In genomic region chr11:18393581-18394299, GRCh38 we compare ENCODE assay signal across 8 cellular contexts. TPM values are rescaled to one million over a fixed set of nuclear protein-coding genes. Genes with fewer than 3 reads are reported as not detected.
DNase-seq lines count a peak whose midpoint lies in the region; ATAC-seq and TF ChIP-seq lines count a peak whose summit lies in the region.

No MANE protein-coding gene starts in this region.

- ATAC-seq in activated CD8-positive, alpha-beta memory T cell treated with anti-CD3 and anti-CD28 coated beads, Interleukin-2, amount 10 ng/mL, durations not matched to agents 7 days and 5 days, result peak; percentile 1
- ATAC-seq in HG03139 (IDR thresholded peaks at IDR 0.05; ENCODE audit: unreplicated experiment), result no peak

- peak; percentile 52 for DNase-seq in activated CD8-positive, alpha-beta memory T cell treated with anti-CD3 and anti-CD28 coated beads, Interleukin-2, amount 10 ng/mL, durations not matched to agents 7 days and 5 days
- no peak for DNase-seq in activated CD8-positive, alpha-beta memory T cell treated with anti-CD3 and anti-CD28 coated beads for 24 hours
- DNase-seq in SJSA1 (ENCODE audit: low read depth in 1 of 2, low spot score in 2 of 2) (no peak), epithelial cell of esophagus (ENCODE audit: low read depth) (no peak), GM10248 (ENCODE audit: extremely low spot score) (no peak), NCI-H748 treated with DMSO at 0.1 percent for 48 hours (lab: John Stamatoyannopoulos, UW) (no peak)

- peak overlapping the region; percentile 33 for H3K4me2 ChIP-seq in parathyroid adenoma (ENCODE audit: low read length)

- H3K4me1 ChIP-seq in SJSA1 (replicated peaks) (peaks cover 14% of the 10 kb centered on the region), parathyroid adenoma (no peaks in the 10 kb centered on the region)

- H3K27me3 ChIP-seq in SJSA1 (replicated peaks) (no peaks in the 10 kb centered on the region), parathyroid adenoma (ENCODE audit: control insufficient read depth, insufficient read depth, low read length) (no peaks in the 10 kb centered on the region)

- H3K79me2 ChIP-seq in parathyroid adenoma, result no peaks in the 10 kb centered on the region

- peak overlapping the region; percentile 99 for H3K4me3 Mint-ChIP-seq in activated CD8-positive, alpha-beta memory T cell treated with anti-CD3 and anti-CD28 coated beads, Interleukin-2, amount 10 ng/mL, durations not matched to agents 7 days and 5 days

- H3K4me1 Mint-ChIP-seq in activated CD8-positive, alpha-beta memory T cell treated with anti-CD3 and anti-CD28 coated beads, Interleukin-2, amount 10 ng/mL, durations not matched to agents 7 days and 5 days, result peaks cover 41% of the 10 kb centered on the region

- TF ChIP-seq CTCF in epithelial cell of esophagus (IDR thresholded peaks at IDR 0.05; ENCODE audit: insufficient read depth, low read depth, low read length, missing control alignments) (no peak), parathyroid adenoma (IDR thresholded peaks at IDR 0.05) (no peak), GM10248 (IDR thresholded peaks at IDR 0.05; ENCODE audit: control extremely low read depth, extremely low read depth, low read depth, missing control alignments) (no peak)

- H2AFZ ChIP-seq in parathyroid adenoma, result peak overlapping the region; percentile 86

- CTCF ChIA-PET in activated CD8-positive, alpha-beta memory T cell treated with anti-CD3 and anti-CD28 coated beads, Interleukin-2, amount 10 ng/mL, durations not matched to agents 7 days and 5 days (lab: Charles Lee), result interaction anchor here (0.6 to 6.5 kb wide), 8 partner anchors 9 to 371 kb away, joined by 3 to 40 read pairs (median 4); partner anchors contain the start of genes GTF2H1, HPS5, SAAL1 and TSG101
- CTCF ChIA-PET in GM10248 (lab: Yijun Ruan, JAX), result interaction anchor here (0.6 to 4.1 kb wide), 7 partner anchors 9 to 334 kb away, joined by 3 to 35 read pairs (median 4); no protein-coding TSS in a partner anchor

- H3K9me3 Mint-ChIP-seq in activated CD8-positive, alpha-beta memory T cell treated with anti-CD3 and anti-CD28 coated beads, Interleukin-2, amount 10 ng/mL, durations not matched to agents 7 days and 5 days (ENCODE audit: low read depth), result no peaks in the 10 kb centered on the region

- H3K36me3 ChIP-seq in SJSA1 (peaks cover 39% of the 10 kb centered on the region), parathyroid adenoma (ENCODE audit: control insufficient read depth, insufficient read depth, low read length) (no peaks in the 10 kb centered on the region)

- H3K9me3 ChIP-seq in SJSA1 (replicated peaks), result no peaks in the 10 kb centered on the region
- H3K9me3 ChIP-seq in parathyroid adenoma (ENCODE audit: control insufficient read depth, low read length), result no peaks in the 10 kb centered on the region

- H3K36me3 Mint-ChIP-seq in activated CD8-positive, alpha-beta memory T cell treated with anti-CD3 and anti-CD28 coated beads, Interleukin-2, amount 10 ng/mL, durations not matched to agents 7 days and 5 days, result peaks cover 37% of the 10 kb centered on the region

- peak overlapping the region; percentile 98 for H3K27ac Mint-ChIP-seq in activated CD8-positive, alpha-beta memory T cell treated with anti-CD3 and anti-CD28 coated beads, Interleukin-2, amount 10 ng/mL, durations not matched to agents 7 days and 5 days

- H3K27ac ChIP-seq in SJSA1, result peak overlapping the region; percentile 58
- H3K27ac ChIP-seq in parathyroid adenoma, result peak overlapping the region; percentile 74

- no peaks in the 10 kb centered on the region for H3K27me3 Mint-ChIP-seq in activated CD8-positive, alpha-beta memory T cell treated with anti-CD3 and anti-CD28 coated beads, Interleukin-2, amount 10 ng/mL, durations not matched to agents 7 days and 5 days

- H3K9ac ChIP-seq in parathyroid adenoma, result no peak overlapping the region

- POLR2A ChIA-PET in GM10248 (lab: Yijun Ruan, JAX), result interaction anchor here (0.6 to 3.4 kb wide), 13 partner anchors 10 to 1194 kb away, joined by 3 to 41 read pairs (median 5); partner anchors contain the start of genes GTF2H1, HPS5, SPTY2D1 and TSG101

- peak overlapping the region; percentile 71 for H3K4me3 ChIP-seq in SJSA1
- peak overlapping the region; percentile 99 for H3K4me3 ChIP-seq in epithelial cell of esophagus (ENCODE audit: low read length)
- H3K4me3 ChIP-seq in parathyroid adenoma (ENCODE audit: low read depth, low read length), result peak overlapping the region; percentile 46

RNA-seq across cellular contexts. Expression of gene LDHA, which starts 0.6 kb away (rescaled TPM):
- total RNA-seq in activated CD8-positive, alpha-beta memory T cell treated with anti-CD3 and anti-CD28 coated beads, Interleukin-2, amount 10 ng/mL, durations not matched to agents 7 days and 5 days, result 1,000 to 10,000 TPM in 1 of 2 experiments, 100 to 1,000 TPM in 1; 826 to 1,022 TPM
- total RNA-seq in SJSA1 (2014; rRNA removed; shearing (Covaris generic)), result 758 and 913 TPM in 2 replicates

RNA-seq across cellular contexts. Expression of gene LDHC, which starts 18.4 kb away (rescaled TPM):
- under 1 TPM in 1 of 2 experiments, not detected in 1; 0.16 TPM for total RNA-seq in activated CD8-positive, alpha-beta memory T cell treated with anti-CD3 and anti-CD28 coated beads, Interleukin-2, amount 10 ng/mL, durations not matched to agents 7 days and 5 days
- total RNA-seq in SJSA1 (2014; rRNA removed; shearing (Covaris generic)), result 0.08 TPM in 1 of 2 replicates, not detected in the other

Comparison
In these comparisons a context has a peak if more than half of its experiments do, and no peak if none do; other contexts are left out.
1. H3K4me3 ChIP-seq: peak in every context shown above with its lines; median percentile 99 in epithelial cell of esophagus; 71 in SJSA1; 46 in parathyroid adenoma.